In genomic region chr12:11732023-11732422, GRCh38 we compare ENCODE assay signal across 12 cellular contexts.
DNase-seq lines count a peak whose midpoint lies in the region; ATAC-seq, FAIRE-seq and TF ChIP-seq lines count a peak whose summit lies in the region.
"Had no signal": no experiment of that assay in that cellular context is flagged by ENCODE, and none has a peak within 500 bp of the region (broad histone marks: within the 10 kb centered on the region; RNA-seq: fewer than 3 reads in every experiment).

No MANE protein-coding gene starts in this region.

- H4K20me1 ChIP-seq in BLaER1: peaks cover 25% of the 10 kb centered on the region; the same call in 1 of the 2 replicates

- no peaks in the 10 kb centered on the region for H3K27me3 Mint-ChIP-seq in activated CD4-positive, alpha-beta memory T cell treated with anti-CD3 and anti-CD28 coated beads, Interleukin-2, amount 10 ng/mL, durations not matched to agents 7 days and 5 days

- no peaks in the 10 kb centered on the region for H3K27me3 ChIP-seq in BLaER1
- H3K27me3 ChIP-seq in mesenchymal stem cell (ENCODE audit: control insufficient read depth in 1 of 2, insufficient read depth in 1 of 2, low read length in 2 of 2): no peaks in the 10 kb centered on the region

- H4K8ac ChIP-seq in mesenchymal stem cell (ENCODE audit: low read length): peak overlapping the region; percentile 40

- H3K4me1 Mint-ChIP-seq in activated CD4-positive, alpha-beta memory T cell treated with anti-CD3 and anti-CD28 coated beads, Interleukin-2, amount 10 ng/mL, durations not matched to agents 7 days and 5 days: peaks cover 58% of the 10 kb centered on the region

- H3K9me3 ChIP-seq in BLaER1 (peaks cover 9% of the 10 kb centered on the region), mesenchymal stem cell (ENCODE audit: control insufficient read depth, low read length) (no peaks in the 10 kb centered on the region)

- H3K18ac ChIP-seq in mesenchymal stem cell (ENCODE audit: low read depth in 1 of 2, low read length in 2 of 2): peak overlapping the region in 1 of 2 experiments; percentile 44

- peak; percentile 24 for ATAC-seq in GM19351 (IDR thresholded peaks at IDR 0.05; ENCODE audit: unreplicated experiment)

- H3K9ac ChIP-seq in BLaER1 (no peak overlapping the region), mesenchymal stem cell (ENCODE audit: low read length) (no peak overlapping the region)

- peak overlapping the region; percentile 57; the same call in 1 of the 2 replicates for H3K4me2 ChIP-seq in BLaER1
- no peak overlapping the region for H3K4me2 ChIP-seq in mesenchymal stem cell (ENCODE audit: low read length, poor library complexity, severe bottlenecking)

- H3K27ac ChIP-seq in BLaER1 (no peak overlapping the region), mesenchymal stem cell (ENCODE audit: low read length, poor library complexity, severe bottlenecking) (peak overlapping the region; percentile 77)

- H3K36me3 ChIP-seq in BLaER1 (peaks cover 24% of the 10 kb centered on the region), mesenchymal stem cell (ENCODE audit: control insufficient read depth in 1 of 2, insufficient read depth in 2 of 2, low read depth in 1 of 2, low read length in 2 of 2) (peaks cover 0 to 9% of the 10 kb centered on the region in 2 experiments)

- no peak overlapping the region for H3K4ac ChIP-seq in mesenchymal stem cell (ENCODE audit: low read depth in 1 of 2, low read length in 2 of 2)

- H2BK15ac ChIP-seq in mesenchymal stem cell (ENCODE audit: low read depth, poor library complexity, severe bottlenecking): no peak overlapping the region

- TF ChIP-seq CTCF in D721Med (IDR thresholded peaks at IDR 0.05; ENCODE audit: insufficient read depth, missing control alignments): no peak

- no peak overlapping the region for H3K23ac ChIP-seq in mesenchymal stem cell (ENCODE audit: low read length in 2 of 2)

- no peak overlapping the region for H3K4me3 ChIP-seq in BLaER1
- no peak overlapping the region for H3K4me3 ChIP-seq in mesenchymal stem cell (ENCODE audit: insufficient read depth in 1 of 2, low read depth in 1 of 2, low read length in 2 of 2)

- no peak overlapping the region for H2BK120ac ChIP-seq in mesenchymal stem cell (ENCODE audit: low read depth, low read length)

- no peak overlapping the region for H3K14ac ChIP-seq in mesenchymal stem cell (ENCODE audit: low read length in 2 of 2)

- H3K4me1 ChIP-seq in BLaER1 (peaks cover 55% of the 10 kb centered on the region), mesenchymal stem cell (ENCODE audit: control insufficient read depth, insufficient read depth, low read depth, low read length) (peaks cover 16% of the 10 kb centered on the region)

- no peak overlapping the region for H2AFZ ChIP-seq in mesenchymal stem cell (ENCODE audit: low read depth, low read length)

- H3K27ac Mint-ChIP-seq in activated CD4-positive, alpha-beta memory T cell treated with anti-CD3 and anti-CD28 coated beads, Interleukin-2, amount 10 ng/mL, durations not matched to agents 7 days and 5 days: peak overlapping the region; percentile 70

- H3K4me3 Mint-ChIP-seq in activated CD4-positive, alpha-beta memory T cell treated with anti-CD3 and anti-CD28 coated beads, Interleukin-2, amount 10 ng/mL, durations not matched to agents 7 days and 5 days: peak overlapping the region; percentile 33
- H3K4me3 Mint-ChIP-seq: neural crest cell had no signal

- peak overlapping the region; percentile 43 for H2AK5ac ChIP-seq in mesenchymal stem cell (ENCODE audit: low read length, severe bottlenecking)

- H3K79me1 ChIP-seq in mesenchymal stem cell (replicated peaks; ENCODE audit: low read length, poor library complexity, severe bottlenecking): peaks cover 33% of the 10 kb centered on the region

- CTCF ChIA-PET in activated CD4-positive, alpha-beta memory T cell treated with anti-CD3 and anti-CD28 coated beads, Interleukin-2, amount 10 ng/mL, durations not matched to agents 7 days and 5 days (lab: Charles Lee): interaction anchor here (2.3 kb wide), 1 partner anchor 301 kb away, joined by 9 read pairs; no protein-coding TSS in a partner anchor

- H3K9me3 Mint-ChIP-seq in activated CD4-positive, alpha-beta memory T cell treated with anti-CD3 and anti-CD28 coated beads, Interleukin-2, amount 10 ng/mL, durations not matched to agents 7 days and 5 days: no peaks in the 10 kb centered on the region

- no peak for FAIRE-seq in D721Med (lab: Jason Lieb, UNC)

- no peak for DNase-seq in activated CD4-positive, alpha-beta memory T cell treated with anti-CD3 and anti-CD28 coated beads, Interleukin-2, amount 10 ng/mL, durations not matched to agents 7 days and 5 days
- DNase-seq in mesenchymal stem cell: no peak
- no peak for DNase-seq in NCI-H187 (lab: John Stamatoyannopoulos, UW)
- no peak for DNase-seq in NCI-H2171 treated with DMSO at 0.1 percent for 48 hours (lab: John Stamatoyannopoulos, UW)
- no peak for DNase-seq in NCI-H2171 (lab: John Stamatoyannopoulos, UW)
- no peak for DNase-seq in D721Med (ENCODE audit: insufficient read length, low spot score)
- DNase-seq: activated CD4-positive, alpha-beta T cell treated with anti-CD3 and anti-CD28 coated beads, Interleukin-2, amount 50 U/mL, for 1 hour; COR-L47; KG1 had no signal

- WGBS in mesenchymal stem cell: 97% methylated on average over 5 of the region's 5 CpGs

- peak overlapping the region; percentile 25 for H4K91ac ChIP-seq in mesenchymal stem cell (ENCODE audit: low read length)

- H3K36me3 Mint-ChIP-seq in activated CD4-positive, alpha-beta memory T cell treated with anti-CD3 and anti-CD28 coated beads, Interleukin-2, amount 10 ng/mL, durations not matched to agents 7 days and 5 days (ENCODE audit: low read depth): peaks cover 24% of the 10 kb centered on the region

- POLR2A ChIA-PET in activated CD4-positive, alpha-beta memory T cell treated with anti-CD3 and anti-CD28 coated beads, Interleukin-2, amount 10 ng/mL, durations not matched to agents 7 days and 5 days (lab: Charles Lee): interaction anchor here (0.8 to 2.4 kb wide), 5 partner anchors 10 to 277 kb away, joined by 3 to 10 read pairs (median 4); partner anchors contain the start of gene ETV6

- H2BK5ac ChIP-seq in mesenchymal stem cell (ENCODE audit: low read depth, low read length, poor library complexity, severe bottlenecking): peak overlapping the region; percentile 15

- H2BK12ac ChIP-seq in mesenchymal stem cell (ENCODE audit: low read length in 2 of 2): peak overlapping the region in 1 of 2 experiments; percentile 41
